8 cellular contexts compared by ENCODE assay signal in the genomic region with DNA sequence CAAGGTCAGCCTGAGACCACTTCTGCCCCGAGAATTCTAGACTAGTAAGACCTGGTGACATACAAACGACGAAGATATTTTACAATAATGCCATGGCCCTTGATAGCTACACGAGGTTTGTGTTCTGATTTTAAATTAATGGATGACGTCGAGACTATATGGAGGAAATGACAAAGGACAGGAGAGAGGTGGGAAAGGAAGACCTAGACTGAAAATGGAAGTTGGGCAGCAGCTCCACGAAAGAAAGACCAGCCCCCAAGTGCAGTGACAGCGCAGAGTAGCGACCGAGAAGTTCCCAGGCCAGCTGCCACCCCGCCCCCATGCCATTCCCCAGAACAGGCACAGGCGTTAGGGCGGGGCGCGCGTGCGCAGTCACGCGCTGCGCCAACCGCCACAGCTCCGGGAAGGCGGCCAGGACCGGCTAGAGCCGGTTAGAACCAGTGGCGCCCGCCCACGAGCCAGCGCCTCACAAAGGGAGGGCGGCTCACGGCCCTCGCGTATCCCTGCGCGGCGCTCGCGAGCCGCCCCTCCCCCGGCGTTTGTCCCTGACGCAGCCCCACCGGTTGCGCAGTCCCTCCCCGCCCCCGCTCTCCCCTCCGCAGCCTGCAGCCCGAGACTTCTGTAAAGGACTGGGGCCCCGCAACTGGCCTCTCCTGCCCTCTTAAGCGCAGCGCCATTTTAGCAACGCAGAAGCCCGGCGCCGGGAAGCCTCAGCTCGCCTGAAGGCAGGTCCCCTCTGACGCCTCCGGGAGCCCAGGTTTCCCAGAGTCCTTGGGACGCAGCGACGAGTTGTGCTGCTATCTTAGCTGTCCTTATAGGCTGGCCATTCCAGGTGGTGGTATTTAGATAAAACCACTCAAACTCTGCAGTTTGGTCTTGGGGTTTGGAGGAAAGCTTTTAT. TPM values are rescaled to one million over a fixed set of nuclear protein-coding genes. Genes with fewer than 3 reads are reported as not detected.
DNase-seq lines count a peak whose midpoint lies in the region; ATAC-seq and TF ChIP-seq lines count a peak whose summit lies in the region.

No MANE protein-coding gene starts in this region.

- H3K27ac Mint-ChIP-seq in activated T-helper 17 cell treated with anti-CD3 and anti-CD28 coated beads, Interleukin-2, amount 50 U/mL, for 72 hours, result no peak overlapping the region
- peak overlapping the region; percentile 92 for H3K27ac Mint-ChIP-seq in stimulated activated naive CD8-positive, alpha-beta T cell treated with anti-CD3 and anti-CD28 coated beads, Interleukin-15, Interleukin-2, amounts not matched to agents 100 ng/mL and 50 ng/mL, for 24 hours

- TF ChIP-seq EP300 in neural cell (conservative IDR thresholded peaks at IDR 0.05; ENCODE audit: poor library complexity, severe bottlenecking), result peak; percentile 97

- H3K9me3 Mint-ChIP-seq in activated T-helper 17 cell treated with anti-CD3 and anti-CD28 coated beads, Interleukin-2, amount 50 U/mL, for 72 hours, result no peaks in the 10 kb centered on the region
- H3K9me3 Mint-ChIP-seq in stimulated activated naive CD8-positive, alpha-beta T cell treated with anti-CD3 and anti-CD28 coated beads, Interleukin-15, Interleukin-2, amounts not matched to agents 100 ng/mL and 50 ng/mL, for 24 hours, result no peaks in the 10 kb centered on the region

- H3K27me3 Mint-ChIP-seq in activated T-helper 17 cell treated with anti-CD3 and anti-CD28 coated beads, Interleukin-2, amount 50 U/mL, for 72 hours, result no peaks in the 10 kb centered on the region
- H3K27me3 Mint-ChIP-seq in stimulated activated naive CD8-positive, alpha-beta T cell treated with anti-CD3 and anti-CD28 coated beads, Interleukin-15, Interleukin-2, amounts not matched to agents 100 ng/mL and 50 ng/mL, for 24 hours, result no peaks in the 10 kb centered on the region

- peaks cover 11% of the 10 kb centered on the region for H3K36me3 Mint-ChIP-seq in activated T-helper 17 cell treated with anti-CD3 and anti-CD28 coated beads, Interleukin-2, amount 50 U/mL, for 72 hours (ENCODE audit: low read depth)
- H3K36me3 Mint-ChIP-seq in stimulated activated naive CD8-positive, alpha-beta T cell treated with anti-CD3 and anti-CD28 coated beads, Interleukin-15, Interleukin-2, amounts not matched to agents 100 ng/mL and 50 ng/mL, for 24 hours (ENCODE audit: low read depth), result no peaks in the 10 kb centered on the region

- TF ChIP-seq CTCF in Loucy (conservative IDR thresholded peaks at IDR 0.05; ENCODE audit: low read length) (no peak), fibroblast of pulmonary artery (IDR thresholded peaks at IDR 0.05; ENCODE audit: low read length, missing control alignments) (peak; percentile 4), neural cell (IDR thresholded peaks at IDR 0.05; ENCODE audit: poor library complexity, severe bottlenecking) (no peak)

- peaks cover 17% of the 10 kb centered on the region for H3K36me3 ChIP-seq in H7 (replicated peaks; ENCODE audit: control insufficient read depth, insufficient read depth, low read length)
- peaks cover 23% of the 10 kb centered on the region for H3K36me3 ChIP-seq in Loucy (ENCODE audit: insufficient read depth, low read length)
- H3K36me3 ChIP-seq in neural cell (ENCODE audit: insufficient read depth, low read length), result peaks cover 6% of the 10 kb centered on the region

- peaks cover 45% of the 10 kb centered on the region for H3K4me1 ChIP-seq in Loucy (ENCODE audit: insufficient read depth, low read length, poor library complexity, severe bottlenecking)

- peak overlapping the region; percentile 98 for H3K4me2 ChIP-seq in Loucy (ENCODE audit: low read depth, low read length, poor library complexity, severe bottlenecking)
- peak overlapping the region; percentile 98 for H3K4me2 ChIP-seq in neural cell (ENCODE audit: low read length)

- H3K4me3 ChIP-seq in H7 (ENCODE audit: insufficient read depth, low read depth, low read length) (peak overlapping the region; percentile 79), Loucy (ENCODE audit: low read length, poor library complexity, severe bottlenecking) (peak overlapping the region; percentile 95), fibroblast of pulmonary artery (replicated peaks; ENCODE audit: low read depth, low read length) (peak overlapping the region; percentile 89), neural cell (ENCODE audit: low read length) (peak overlapping the region; percentile 78)

- peak; percentile 60 for TF ChIP-seq RAD21 in neural cell (conservative IDR thresholded peaks at IDR 0.05)

- H3K27me3 ChIP-seq in H7 (ENCODE audit: control insufficient read depth, insufficient read depth, low read length), result no peaks in the 10 kb centered on the region
- peaks cover 39% of the 10 kb centered on the region for H3K27me3 ChIP-seq in Loucy (ENCODE audit: insufficient read depth, low read length, poor library complexity, severe bottlenecking)
- no peaks in the 10 kb centered on the region for H3K27me3 ChIP-seq in neural cell (ENCODE audit: insufficient read depth, low read depth, low read length)

- H2AFZ ChIP-seq in Loucy (ENCODE audit: low read length) (no peak overlapping the region; the same call in 1 of the 2 replicates), neural cell (ENCODE audit: low read depth, low read length) (no peak overlapping the region)

- H4K20me1 ChIP-seq in Loucy (ENCODE audit: insufficient read depth, low read length, poor library complexity, severe bottlenecking), result peaks cover 32% of the 10 kb centered on the region
- H4K20me1 ChIP-seq in neural cell (ENCODE audit: insufficient read depth), result peaks cover 27% of the 10 kb centered on the region

- peak; percentile 74 for ATAC-seq in activated T-helper 17 cell treated with anti-CD3 and anti-CD28 coated beads, Interleukin-2, amount 50 U/mL, for 72 hours (replicated peaks)

- no peak overlapping the region for H3K4me3 Mint-ChIP-seq in activated T-helper 17 cell treated with anti-CD3 and anti-CD28 coated beads, Interleukin-2, amount 50 U/mL, for 72 hours
- no peak overlapping the region for H3K4me3 Mint-ChIP-seq in stimulated activated naive CD8-positive, alpha-beta T cell treated with anti-CD3 and anti-CD28 coated beads, Interleukin-15, Interleukin-2, amounts not matched to agents 100 ng/mL and 50 ng/mL, for 24 hours

- peaks cover 19% of the 10 kb centered on the region for H3K4me1 Mint-ChIP-seq in activated T-helper 17 cell treated with anti-CD3 and anti-CD28 coated beads, Interleukin-2, amount 50 U/mL, for 72 hours
- H3K4me1 Mint-ChIP-seq in stimulated activated naive CD8-positive, alpha-beta T cell treated with anti-CD3 and anti-CD28 coated beads, Interleukin-15, Interleukin-2, amounts not matched to agents 100 ng/mL and 50 ng/mL, for 24 hours (ENCODE audit: low read depth), result peaks cover 50% of the 10 kb centered on the region

- H3K9me3 ChIP-seq in Loucy (ENCODE audit: insufficient read depth, low read depth, low read length), result no peaks in the 10 kb centered on the region
- H3K9me3 ChIP-seq in neural cell (ENCODE audit: low read length), result no peaks in the 10 kb centered on the region

- H3K79me2 ChIP-seq in Loucy (ENCODE audit: insufficient read depth, low read length) (peaks cover 65% of the 10 kb centered on the region), neural cell (replicated peaks; ENCODE audit: insufficient read depth, low read length) (peaks cover 92% of the 10 kb centered on the region)

- H3K9ac ChIP-seq in Loucy (ENCODE audit: low read depth, low read length, poor library complexity, severe bottlenecking) (peak overlapping the region; percentile 100), neural cell (ENCODE audit: low read length) (peak overlapping the region; percentile 99)

- DNase-seq in EL (peak; percentile 98), H7 (peak; percentile 97), RPMI8226 (peak; percentile 100), fibroblast of pulmonary artery (ENCODE audit: low read depth) (peak; percentile 99)

- no peaks in the 10 kb centered on the region for H3K9me2 ChIP-seq in Loucy (replicated peaks; ENCODE audit: low read depth, low read length)
- H3K9me2 ChIP-seq in neural cell (ENCODE audit: insufficient read depth, low read length), result no peaks in the 10 kb centered on the region

- H3F3A ChIP-seq in Loucy (ENCODE audit: low read depth), result peaks cover 20% of the 10 kb centered on the region
- H3F3A ChIP-seq in neural cell (ENCODE audit: insufficient read depth, low read length, poor library complexity, severe bottlenecking), result peaks cover 13% of the 10 kb centered on the region

- peak overlapping the region; percentile 100 for H3K27ac ChIP-seq in neural cell (ENCODE audit: low read length)

TF ChIP-seq in neural cell, 6 proteins besides CTCF, POLR2A, EP300 and RAD21 (continues in another document):
- TF ChIP-seq MXI1 (conservative IDR thresholded peaks at IDR 0.05; ENCODE audit: poor library complexity, severe bottlenecking) (peak; percentile 21), EZH2 (IDR thresholded peaks at IDR 0.05; ENCODE audit: borderline replicate concordance, insufficient read depth, low read length, poor library complexity, severe bottlenecking) (no peak), TAF1 (IDR thresholded peaks at IDR 0.05; ENCODE audit: low read depth) (peak; percentile 97)

RNA-seq across cellular contexts. Expression of a gene that starts 1.5 kb away (rescaled TPM):
- 456 and 1,088 TPM in 2 replicates for total RNA-seq in H7 (2014; rRNA removed; shearing (Covaris generic))
- total RNA-seq in activated T-helper 17 cell treated with anti-CD3 and anti-CD28 coated beads, Interleukin-2, amount 50 U/mL, for 72 hours, result over 10,000 TPM in 1 of 2 donors, 1,000 to 10,000 TPM in 1; 5,547 to 22,796 TPM
- 1,383 and 1,630 TPM in 2 replicates for polyA plus RNA-seq in neural cell
- 48,171 and 65,838 TPM in 2 replicates for polyA minus RNA-seq in neural cell

RNA-seq across cellular contexts. Expression of a gene that starts 27.5 kb away (rescaled TPM):
- 70.0 and 72.3 TPM in 2 replicates for total RNA-seq in H7 (2014; rRNA removed; shearing (Covaris generic))
- 10 to 100 TPM; 80.4 to 86.8 TPM for total RNA-seq in activated T-helper 17 cell treated with anti-CD3 and anti-CD28 coated beads, Interleukin-2, amount 50 U/mL, for 72 hours
- polyA plus RNA-seq in neural cell, result 48.3 and 56.2 TPM in 2 replicates
- 35.3 and 55.3 TPM in 2 replicates for polyA minus RNA-seq in neural cell

Comparison
In these comparisons a context has a peak if more than half of its experiments do, and no peak if none do; other contexts are left out.
1. Peak in every context shown above with its lines: DNase-seq, ATAC-seq, H3K4me3 ChIP-seq and H3K27ac ChIP-seq.